In the genomic region with DNA sequence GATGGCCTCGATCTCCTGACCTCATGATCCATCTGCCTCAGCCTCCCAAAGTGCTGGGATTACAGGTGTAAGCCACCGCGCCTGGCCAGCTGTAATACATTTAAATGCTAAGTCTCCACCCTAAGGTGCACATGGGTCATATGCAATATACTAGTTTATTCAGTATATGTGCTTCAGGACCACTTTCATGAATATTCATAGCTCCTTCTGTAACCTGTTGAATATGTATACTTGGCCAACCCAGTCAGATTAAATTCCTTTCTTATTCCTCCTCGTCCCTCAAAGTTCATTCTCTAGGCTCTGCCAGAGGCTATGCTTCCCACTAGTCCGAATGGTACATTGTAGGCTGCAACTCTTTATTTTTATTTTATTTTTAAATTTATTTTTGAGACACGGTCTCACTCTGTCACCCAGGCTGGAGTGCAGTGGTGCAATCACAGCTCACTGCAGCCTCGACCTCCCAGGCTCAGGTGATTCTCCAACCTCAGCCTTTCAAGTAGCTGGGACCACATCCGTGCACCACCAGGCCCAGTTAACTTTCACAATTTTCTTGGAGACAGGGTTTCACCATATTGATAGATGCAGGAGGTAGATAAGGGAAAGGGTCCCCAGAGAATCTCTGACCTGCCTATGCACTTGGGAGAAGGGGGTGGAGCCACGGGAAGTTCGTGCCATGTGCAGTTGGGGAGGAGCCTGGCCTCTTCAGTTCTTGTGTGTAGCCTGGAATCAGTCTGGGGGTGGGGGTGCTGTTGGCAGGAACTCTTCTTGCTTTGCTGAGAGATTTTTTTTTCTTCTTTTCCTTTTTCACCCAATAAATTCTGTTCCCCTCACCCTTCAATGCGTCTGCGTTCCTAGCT, we compare ENCODE assay signal across 3 cellular contexts.
TF ChIP-seq lines count a peak whose summit lies in the region.

No MANE protein-coding gene starts in this region.

TF ChIP-seq in SK-N-SH, 30 proteins besides CTCF, POLR2A, EP300 and RAD21:
- TF ChIP-seq GATA2 (CRISPR knock-in tag; IDR thresholded peaks at IDR 0.05), result no peak
- no peak for TF ChIP-seq USF2 (IDR thresholded peaks at IDR 0.05; ENCODE audit: borderline replicate concordance, low read depth, low read length)
- TF ChIP-seq SMC3 (IDR thresholded peaks at IDR 0.05; ENCODE audit: low read depth, low read length), result no peak
- TF ChIP-seq TCF12 (IDR thresholded peaks at IDR 0.05), result no peak
- no peak for TF ChIP-seq TEAD4 (IDR thresholded peaks at IDR 0.05; ENCODE audit: borderline replicate concordance, insufficient read depth)
- no peak for TF ChIP-seq YY1 (IDR thresholded peaks at IDR 0.05; ENCODE audit: low read depth)
- no peak for TF ChIP-seq SIN3A (IDR thresholded peaks at IDR 0.05; ENCODE audit: borderline replicate concordance, low read depth, low read length)
- no peak for TF ChIP-seq IRF3 (IDR thresholded peaks at IDR 0.05; ENCODE audit: low read depth, low read length)
- no peak for TF ChIP-seq JUND (IDR thresholded peaks at IDR 0.05)
- TF ChIP-seq, protein P1, sequence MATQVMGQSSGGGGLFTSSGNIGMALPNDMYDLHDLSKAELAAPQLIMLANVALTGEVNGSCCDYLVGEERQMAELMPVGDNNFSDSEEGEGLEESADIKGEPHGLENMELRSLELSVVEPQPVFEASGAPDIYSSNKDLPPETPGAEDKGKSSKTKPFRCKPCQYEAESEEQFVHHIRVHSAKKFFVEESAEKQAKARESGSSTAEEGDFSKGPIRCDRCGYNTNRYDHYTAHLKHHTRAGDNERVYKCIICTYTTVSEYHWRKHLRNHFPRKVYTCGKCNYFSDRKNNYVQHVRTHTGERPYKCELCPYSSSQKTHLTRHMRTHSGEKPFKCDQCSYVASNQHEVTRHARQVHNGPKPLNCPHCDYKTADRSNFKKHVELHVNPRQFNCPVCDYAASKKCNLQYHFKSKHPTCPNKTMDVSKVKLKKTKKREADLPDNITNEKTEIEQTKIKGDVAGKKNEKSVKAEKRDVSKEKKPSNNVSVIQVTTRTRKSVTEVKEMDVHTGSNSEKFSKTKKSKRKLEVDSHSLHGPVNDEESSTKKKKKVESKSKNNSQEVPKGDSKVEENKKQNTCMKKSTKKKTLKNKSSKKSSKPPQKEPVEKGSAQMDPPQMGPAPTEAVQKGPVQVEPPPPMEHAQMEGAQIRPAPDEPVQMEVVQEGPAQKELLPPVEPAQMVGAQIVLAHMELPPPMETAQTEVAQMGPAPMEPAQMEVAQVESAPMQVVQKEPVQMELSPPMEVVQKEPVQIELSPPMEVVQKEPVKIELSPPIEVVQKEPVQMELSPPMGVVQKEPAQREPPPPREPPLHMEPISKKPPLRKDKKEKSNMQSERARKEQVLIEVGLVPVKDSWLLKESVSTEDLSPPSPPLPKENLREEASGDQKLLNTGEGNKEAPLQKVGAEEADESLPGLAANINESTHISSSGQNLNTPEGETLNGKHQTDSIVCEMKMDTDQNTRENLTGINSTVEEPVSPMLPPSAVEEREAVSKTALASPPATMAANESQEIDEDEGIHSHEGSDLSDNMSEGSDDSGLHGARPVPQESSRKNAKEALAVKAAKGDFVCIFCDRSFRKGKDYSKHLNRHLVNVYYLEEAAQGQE (IDR thresholded peaks at IDR 0.05; ENCODE audit: low read depth, low read length), result no peak

TF ChIP-seq in SK-N-SH treated with all-trans-retinoic acid at 6 μM for 48 hours, 23 proteins besides CTCF, POLR2A, EP300 and RAD21:
- TF ChIP-seq ZNF70 (CRISPR knock-in tag; IDR thresholded peaks at IDR 0.05) (no peak), ESRRG (CRISPR knock-in tag; IDR thresholded peaks at IDR 0.05) (no peak), TOX (CRISPR knock-in tag; IDR thresholded peaks at IDR 0.05; ENCODE audit: borderline replicate concordance) (no peak), GLIS3 (CRISPR knock-in tag; IDR thresholded peaks at IDR 0.05) (no peak), ZFP3 (CRISPR knock-in tag; IDR thresholded peaks at IDR 0.05) (no peak), ZNF8 (CRISPR knock-in tag; IDR thresholded peaks at IDR 0.05) (no peak), ZFP30 (CRISPR knock-in tag; IDR thresholded peaks at IDR 0.05) (no peak), BACH2 (CRISPR knock-in tag; IDR thresholded peaks at IDR 0.05; ENCODE audit: borderline replicate concordance) (no peak)
- TF ChIP-seq, protein P2, sequence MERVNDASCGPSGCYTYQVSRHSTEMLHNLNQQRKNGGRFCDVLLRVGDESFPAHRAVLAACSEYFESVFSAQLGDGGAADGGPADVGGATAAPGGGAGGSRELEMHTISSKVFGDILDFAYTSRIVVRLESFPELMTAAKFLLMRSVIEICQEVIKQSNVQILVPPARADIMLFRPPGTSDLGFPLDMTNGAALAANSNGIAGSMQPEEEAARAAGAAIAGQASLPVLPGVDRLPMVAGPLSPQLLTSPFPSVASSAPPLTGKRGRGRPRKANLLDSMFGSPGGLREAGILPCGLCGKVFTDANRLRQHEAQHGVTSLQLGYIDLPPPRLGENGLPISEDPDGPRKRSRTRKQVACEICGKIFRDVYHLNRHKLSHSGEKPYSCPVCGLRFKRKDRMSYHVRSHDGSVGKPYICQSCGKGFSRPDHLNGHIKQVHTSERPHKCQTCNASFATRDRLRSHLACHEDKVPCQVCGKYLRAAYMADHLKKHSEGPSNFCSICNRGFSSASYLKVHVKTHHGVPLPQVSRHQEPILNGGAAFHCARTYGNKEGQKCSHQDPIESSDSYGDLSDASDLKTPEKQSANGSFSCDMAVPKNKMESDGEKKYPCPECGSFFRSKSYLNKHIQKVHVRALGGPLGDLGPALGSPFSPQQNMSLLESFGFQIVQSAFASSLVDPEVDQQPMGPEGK (CRISPR knock-in tag; IDR thresholded peaks at IDR 0.05; ENCODE audit: borderline replicate concordance), result no peak
TF ChIP-seq in SK-N-SH treated with all-trans-retinoic acid at 6 μM for 48 hours: peak in this region for 0.

TF ChIP-seq in IMR-90, 13 proteins besides CTCF, POLR2A, EP300 and RAD21:
- TF ChIP-seq MAZ (IDR thresholded peaks at IDR 0.05; ENCODE audit: borderline replicate concordance, low read depth, low read length), result no peak
- no peak for TF ChIP-seq CHD1 (IDR thresholded peaks at IDR 0.05; ENCODE audit: low read depth, low read length)
- TF ChIP-seq MAFK (IDR thresholded peaks at IDR 0.05; ENCODE audit: low read depth, low read length), result no peak
- TF ChIP-seq BHLHE40 (IDR thresholded peaks at IDR 0.05; ENCODE audit: low read depth, low read length), result no peak
- no peak for TF ChIP-seq NFE2L2 (IDR thresholded peaks at IDR 0.05; ENCODE audit: low read depth, low read length)
- TF ChIP-seq ELK1 (IDR thresholded peaks at IDR 0.05; ENCODE audit: borderline replicate concordance, low read depth, low read length), result no peak
- TF ChIP-seq USF2 (IDR thresholded peaks at IDR 0.05; ENCODE audit: low read depth, low read length), result no peak
- no peak for TF ChIP-seq RCOR1 (IDR thresholded peaks at IDR 0.05; ENCODE audit: insufficient replicate concordance, low read length)
- TF ChIP-seq SMC3 (IDR thresholded peaks at IDR 0.05; ENCODE audit: low read depth, low read length), result no peak
- no peak for TF ChIP-seq FOS (IDR thresholded peaks at IDR 0.05; ENCODE audit: low read depth, low read length)
- TF ChIP-seq MXI1 (IDR thresholded peaks at IDR 0.05; ENCODE audit: borderline replicate concordance, low read depth, low read length), result no peak
